ENCODE assay signal across 8 cellular contexts in genomic region chr1:1777950-1778826, GRCh38. TPM values are rescaled to one million over a fixed set of nuclear protein-coding genes. Genes with fewer than 3 reads are reported as not detected.
DNase-seq lines count a peak whose midpoint lies in the region; ATAC-seq lines count a peak whose summit lies in the region.

Gene NADK, minus strand, starts transcription at chr1:1778470. Its CDS starts 13,064 bp downstream, at chr1:1765406.

- ATAC-seq in HG02840 (IDR thresholded peaks at IDR 0.05; ENCODE audit: low FRiP score, unreplicated experiment), result peak; percentile 45

- DNase-seq in NK-92 treated with Interleukin-12 subunit alpha and Interleukin-12 subunit beta, amount 100 ng/mL, for 24 hours (lab: John Stamatoyannopoulos, UW), result peak; percentile 74
- DNase-seq in NK-92 (lab: John Stamatoyannopoulos, UW; ENCODE audit: unreplicated experiment) (no peak), NCI-H2196 treated with DMSO at 0.1 percent for 48 hours (lab: John Stamatoyannopoulos, UW; ENCODE audit: unreplicated experiment) (peak; percentile 23), ecto neural progenitor cell (ENCODE audit: low spot score) (peak; percentile 83), lung microvascular endothelial cell (ENCODE audit: low read depth in 2 of 2) (peak; percentile 61 to 76)
- DNase-seq in activated CD4-positive, alpha-beta T cell treated with anti-CD3 and anti-CD28 coated beads, Interleukin-2, amount 50 U/mL, for 4 hours, result peak; percentile 55 to 61
- peak; percentile 46 to 65 (median 49) for DNase-seq in stimulated activated CD4-positive, alpha-beta T cell treated with anti-CD3 and anti-CD28 coated beads, TNF-alpha, amount 100 ng/mL, for 24 hours (ENCODE audit: low read depth in 3 of 3)

RNA-seq across cellular contexts. Expression of gene NADK, which starts in this region (rescaled TPM):
- 25.3 and 34.7 TPM in 2 replicates for total RNA-seq in lung microvascular endothelial cell
